Comparison of ENCODE assay signal across 27 cellular contexts in the genomic region with DNA sequence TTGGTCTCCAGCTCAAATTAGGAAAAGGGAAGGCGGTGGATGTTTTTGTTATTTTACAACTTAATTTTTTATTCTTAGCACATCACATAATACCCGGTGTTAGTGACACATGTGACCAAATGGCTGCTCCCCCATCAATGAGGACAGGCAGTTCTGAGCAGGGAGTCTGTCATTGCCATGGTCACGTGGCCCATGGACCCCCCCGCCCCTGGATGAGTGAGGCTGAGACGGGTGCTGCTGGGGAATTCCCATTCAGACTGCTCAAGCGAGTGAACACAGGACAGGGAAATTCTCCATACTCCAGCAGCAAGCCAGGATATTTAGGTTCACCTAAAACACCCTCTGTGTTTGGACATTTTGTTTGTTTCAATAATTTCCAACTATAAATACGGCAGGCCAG. TPM values are rescaled to one million over a fixed set of nuclear protein-coding genes. Genes with fewer than 3 reads are reported as not detected.
DNase-seq lines count a peak whose midpoint lies in the region; ATAC-seq, FAIRE-seq and TF ChIP-seq lines count a peak whose summit lies in the region.
"Had no signal": no experiment of that assay in that cellular context is flagged by ENCODE, and none has a peak within 500 bp of the region (broad histone marks: within the 10 kb centered on the region; RNA-seq: fewer than 3 reads in every experiment).

No MANE protein-coding gene starts in this region.

- no peaks in the 10 kb centered on the region for H3K9me1 ChIP-seq in K562 (ENCODE audit: control insufficient read depth, insufficient read depth, low read length)

- ATAC-seq in K562 (peak; percentile 54; the same call in 2 of the 3 replicates), HG02884 (IDR thresholded peaks at IDR 0.05; ENCODE audit: unreplicated experiment) (no peak)
- ATAC-seq: activated T-cell treated with anti-CD3 and anti-CD28 coated beads, Interleukin-2, amount 50 U/mL, for 4 hours; right cardiac atrium; upper lobe of right lung had no signal

- CTCF ChIA-PET in activated naive CD4-positive, alpha-beta T cell treated with anti-CD3 and anti-CD28 coated beads for 36 hours (lab: Charles Lee) = interaction anchor here (0.6 kb wide), 1 partner anchor 294 kb away, joined by 3 read pairs; no protein-coding TSS in a partner anchor
- CTCF ChIA-PET in K562 (lab: Yijun Ruan, JAX; ENCODE audit: low intra/inter-chr PET ratio) = no interaction called here

- H3K4me1 ChIP-seq in K562 (replicated peaks in 1 of 2; ENCODE audit: control insufficient read depth in 2 of 2, insufficient read depth in 2 of 2, low read length in 2 of 2) (no peaks in the 10 kb centered on the region), thyroid gland (no peaks in the 10 kb centered on the region), ascending aorta (no peaks in the 10 kb centered on the region)
- H3K4me1 ChIP-seq: upper lobe of right lung had no signal

- H3K4me1 Mint-ChIP-seq in activated naive CD4-positive, alpha-beta T cell treated with anti-CD3 and anti-CD28 coated beads for 36 hours (ENCODE audit: low read depth) = peaks cover 10% of the 10 kb centered on the region
- H3K4me1 Mint-ChIP-seq: activated B cell treated with CpG ODN at 0.5 μM for 24 hours; activated naive CD4-positive, alpha-beta T cell treated with anti-CD3 and anti-CD28 coated beads, Interleukin-2, amount 10 ng/mL, durations not matched to agents 7 days and 5 days; memory B cell had no signal

- H3K9me3 ChIP-seq in K562 (replicated peaks; ENCODE audit: control insufficient read depth, insufficient read depth, low read depth, low read length) (no peaks in the 10 kb centered on the region), thyroid gland (no peaks in the 10 kb centered on the region), ascending aorta (no peaks in the 10 kb centered on the region)
- H3K9me3 ChIP-seq: BLaER1 treated with 17β-estradiol and CSF1 and Interleukin-3, amounts not matched to agents 10 nM and 100 nM; ovary; upper lobe of right lung had no signal

- H3K36me3 ChIP-seq in K562 (ENCODE audit: control insufficient read depth, insufficient read depth, low read length) = no peaks in the 10 kb centered on the region
- no peaks in the 10 kb centered on the region for H3K36me3 ChIP-seq in thyroid gland
- H3K36me3 ChIP-seq in ascending aorta = no peaks in the 10 kb centered on the region
- H3K36me3 ChIP-seq: BLaER1 treated with 17β-estradiol and CSF1 and Interleukin-3, amounts not matched to agents 10 nM and 100 nM; ovary; upper lobe of right lung had no signal

- no peak overlapping the region for H3K9ac ChIP-seq in K562 (ENCODE audit: insufficient read depth in 1 of 2, low read depth in 2 of 2, low read length in 2 of 2)
- H3K9ac ChIP-seq: BLaER1 treated with 17β-estradiol and CSF1 and Interleukin-3, amounts not matched to agents 10 nM and 100 nM had no signal

- TF ChIP-seq EP300 in K562 (IDR thresholded peaks at IDR 0.05; ENCODE audit: low read length) = no peak

- H3K4me2 ChIP-seq in K562 (ENCODE audit: insufficient read depth, low read length) = no peak overlapping the region

- H3K27ac Mint-ChIP-seq in activated naive CD4-positive, alpha-beta T cell treated with anti-CD3 and anti-CD28 coated beads for 36 hours = no peak overlapping the region
- H3K27ac Mint-ChIP-seq: activated B cell treated with CpG ODN at 0.5 μM for 24 hours; activated naive CD4-positive, alpha-beta T cell treated with anti-CD3 and anti-CD28 coated beads, Interleukin-2, amount 10 ng/mL, durations not matched to agents 7 days and 5 days; memory B cell; T-helper 2 cell treated with Interferon-gamma antibody and Interleukin-4, amounts not matched to agents 5 μg/mL and 100 μg/mL, for 36 hours had no signal

- peaks cover 27 to 37% of the 10 kb centered on the region in 2 experiments for H3K27me3 ChIP-seq in K562 (ENCODE audit: control insufficient read depth in 2 of 2, insufficient read depth in 2 of 2, low read length in 2 of 2)
- no peaks in the 10 kb centered on the region for H3K27me3 ChIP-seq in thyroid gland
- no peaks in the 10 kb centered on the region for H3K27me3 ChIP-seq in ascending aorta
- H3K27me3 ChIP-seq: BLaER1 treated with 17β-estradiol and CSF1 and Interleukin-3, amounts not matched to agents 10 nM and 100 nM; ovary; upper lobe of right lung had no signal

- H2AFZ ChIP-seq in K562 (ENCODE audit: low read depth, low read length) = no peak overlapping the region

- POLR2A ChIA-PET in K562 (lab: Yijun Ruan, JAX) = no interaction called here

- no peaks in the 10 kb centered on the region for H3K79me2 ChIP-seq in K562 (ENCODE audit: control insufficient read depth, insufficient read depth, low read length)

- no peak for TF ChIP-seq CTCF in K562 (IDR thresholded peaks at IDR 0.05 in 2 of 3, conservative IDR thresholded peaks at IDR 0.05 in 1 of 3; ENCODE audit: insufficient read depth in 2 of 3, low read depth in 1 of 3, low read length in 3 of 3)
- TF ChIP-seq CTCF in thyroid gland (IDR thresholded peaks at IDR 0.05) = no peak
- TF ChIP-seq CTCF in ascending aorta (IDR thresholded peaks at IDR 0.05) = no peak
- no peak for TF ChIP-seq CTCF in GM13977 (IDR thresholded peaks at IDR 0.05; ENCODE audit: extremely low read depth, insufficient read depth, missing control alignments)

- no peak overlapping the region for H3K4me3 ChIP-seq in K562
- H3K4me3 ChIP-seq in thyroid gland (replicated peaks in 1 of 3) = no peak overlapping the region
- no peak overlapping the region for H3K4me3 ChIP-seq in ascending aorta
- H3K4me3 ChIP-seq: BLaER1 treated with 17β-estradiol and CSF1 and Interleukin-3, amounts not matched to agents 10 nM and 100 nM; ovary; upper lobe of right lung had no signal

- 2% methylated on average over 7 of the region's 7 CpGs for WGBS in K562 (ENCODE audit: insufficient coverage, low coverage, missing lambda C conversion rate)
- 37 to 39% methylated on average over 7 of the region's 7 CpGs for WGBS in thyroid gland, 2 donors

- intact Hi-C loops in activated naive CD4-positive, alpha-beta T cell treated with anti-CD3 and anti-CD28 coated beads for 36 hours (cut with micrococcal nuclease) = no loop called here
- intact Hi-C loops in K562 (cut with micrococcal nuclease) (loop anchor here (10.0 kb wide), 1 partner anchor 207 kb away; no protein-coding TSS in a partner anchor), thyroid gland (cut with DNase I) (no loop called here), ascending aorta (cut with DNase I) (no loop called here)

- in situ Hi-C loops in K562 (cut with MboI) (no loop called here), GM13977 (cut with MboI; ENCODE audit: low pct_unique_long_range_greater_than_20kb, low sequenced_read_pairs, unreplicated experiment) (no loop called here)

- TF ChIP-seq RAD21 in K562 (CRISPR knock-in tag; conservative IDR thresholded peaks at IDR 0.05 in 1 of 2, IDR thresholded peaks at IDR 0.05 in 1 of 2) = no peak

- H3K27me3 Mint-ChIP-seq in activated naive CD4-positive, alpha-beta T cell treated with anti-CD3 and anti-CD28 coated beads for 36 hours (ENCODE audit: low read depth) = peaks cover 9% of the 10 kb centered on the region

- TF ChIP-seq POLR2A in K562 (conservative IDR thresholded peaks at IDR 0.05) (no peak), thyroid gland (IDR thresholded peaks at IDR 0.05) (no peak)

- H3K27ac ChIP-seq in K562 (ENCODE audit: extremely low read depth, low read depth, low read length) (no peak overlapping the region), thyroid gland (no peak overlapping the region), ascending aorta (no peak overlapping the region)
- H3K27ac ChIP-seq: BLaER1 treated with 17β-estradiol and CSF1 and Interleukin-3, amounts not matched to agents 10 nM and 100 nM; ovary; upper lobe of right lung had no signal

- no peaks in the 10 kb centered on the region for H3K36me3 Mint-ChIP-seq in activated naive CD4-positive, alpha-beta T cell treated with anti-CD3 and anti-CD28 coated beads for 36 hours (ENCODE audit: low read depth)
- H3K36me3 Mint-ChIP-seq: activated naive CD4-positive, alpha-beta T cell treated with anti-CD3 and anti-CD28 coated beads, Interleukin-2, amount 10 ng/mL, durations not matched to agents 7 days and 5 days; memory B cell had no signal

- no peaks in the 10 kb centered on the region for H3K9me3 Mint-ChIP-seq in activated naive CD4-positive, alpha-beta T cell treated with anti-CD3 and anti-CD28 coated beads for 36 hours
- H3K9me3 Mint-ChIP-seq: activated naive CD4-positive, alpha-beta T cell treated with anti-CD3 and anti-CD28 coated beads, Interleukin-2, amount 10 ng/mL, durations not matched to agents 7 days and 5 days; activated T-cell treated with anti-CD3 and anti-CD28 coated beads, Interleukin-2, amount 50 U/mL, for 4 hours; T-helper 2 cell treated with Interferon-gamma antibody and Interleukin-4, amounts not matched to agents 5 μg/mL and 100 μg/mL, for 36 hours had no signal

- FAIRE-seq in K562 (lab: Jason Lieb, UNC) = no peak
- FAIRE-seq: GM19239, keratinocyte had no signal

- no TSS peak for BruUV-seq in K562 (replicated peaks; lab: Mats Ljungman, UMichigan)

- peak; percentile 13 for DNase-seq in activated naive CD4-positive, alpha-beta T cell treated with anti-CD3 and anti-CD28 coated beads for 36 hours
- no peak for DNase-seq in activated naive CD4-positive, alpha-beta T cell (lab: John Stamatoyannopoulos, UW)
- DNase-seq in K562 (ENCODE audit: extremely low read depth in 1 of 4, low spot score in 3 of 4) (no peak), kidney tubule cell (ENCODE audit: low spot score) (peak; percentile 71), thyroid gland (peak; percentile 33 to 58), ascending aorta (ENCODE audit: low spot score in 2 of 2) (no peak), GM13977 (ENCODE audit: low spot score) (no peak)
- DNase-seq: ACHN; activated B cell treated with CpG ODN at 0.5 μM for 24 hours; activated naive CD4-positive, alpha-beta T cell treated with anti-CD3 and anti-CD28 coated beads, Interleukin-2, amount 10 ng/mL, durations not matched to agents 7 days and 5 days; activated T-cell treated with anti-CD3 and anti-CD28 coated beads, Interleukin-2, amount 50 U/mL, for 4 hours; Calu3; effector CD4-positive, alpha-beta T cell; foreskin fibroblast; Kasumi-1; NCI-H1092; NCI-H2029 treated with DMSO at 0.1 percent for 48 hours; NCI-H446; ovary; right cardiac atrium; upper lobe of right lung had no signal

- H4K20me1 ChIP-seq in K562 (replicated peaks; ENCODE audit: control insufficient read depth, insufficient read depth, low read length) = no peaks in the 10 kb centered on the region
- H4K20me1 ChIP-seq: BLaER1 treated with 17β-estradiol and CSF1 and Interleukin-3, amounts not matched to agents 10 nM and 100 nM had no signal

- no peak overlapping the region for H3K4me3 Mint-ChIP-seq in activated naive CD4-positive, alpha-beta T cell treated with anti-CD3 and anti-CD28 coated beads for 36 hours
- H3K4me3 Mint-ChIP-seq: activated B cell treated with CpG ODN at 0.5 μM for 24 hours; activated naive CD4-positive, alpha-beta T cell treated with anti-CD3 and anti-CD28 coated beads, Interleukin-2, amount 10 ng/mL, durations not matched to agents 7 days and 5 days; activated T-cell treated with anti-CD3 and anti-CD28 coated beads, Interleukin-2, amount 50 U/mL, for 4 hours; memory B cell; T-helper 2 cell treated with Interferon-gamma antibody and Interleukin-4, amounts not matched to agents 5 μg/mL and 100 μg/mL, for 36 hours had no signal

RNA-seq across cellular contexts. Expression of a gene that starts 34.7 kb away (rescaled TPM):
- 10 to 100 TPM in 1 of 2 experiments, 1 to 10 TPM in 1; 7.9 to 10.3 TPM for total RNA-seq in activated naive CD4-positive, alpha-beta T cell treated with anti-CD3 and anti-CD28 coated beads for 36 hours
- total RNA-seq in K562 (2011; cell fraction: chromatin; rRNA removed; ENCODE audit: low replicate concordance) = 36.2 and 46.3 TPM in 2 replicates
- 20.3 and 25.4 TPM in 2 replicates for total RNA-seq in K562 (2011; cell fraction: nucleolus; rRNA removed)
- 36.7 and 64.9 TPM in 2 replicates for total RNA-seq in K562 (2011; cell fraction: nucleoplasm; rRNA removed)
- total RNA-seq in K562 (2014; rRNA removed) (12.1 and 20.9 TPM in 2 replicates), K562 (2014; rRNA removed; fragmentation: Illumina TruSeq; extraction: Trizol) (17.6 and 20.0 TPM in 2 replicates), K562 (2015; rRNA removed; fragmentation: Illumina TruSeq; extraction: Trizol) (21.2 and 22.4 TPM in 2 replicates), K562 (2021) (28.0 and 28.2 TPM in 2 replicates), thyroid gland (10 to 100 TPM in 1 of 4 donors, 1 to 10 TPM in 3; 8.0 to 11.3 (median 8.9) TPM), ascending aorta (5.3 TPM)
- polyA plus RNA-seq in K562 (2011; rRNA removed) (29.9 and 34.9 TPM in 2 replicates), K562 (2014; fragmentation: Illumina TruSeq; extraction: Trizol) (18.1 and 20.4 TPM in 2 replicates), K562 (2014; fragmentation: Nextera tagmentation; extraction: Ambion mirVana) (1 to 10 TPM; 6.1 to 7.0 TPM), K562 (2014; rRNA removed) (10.0 and 20.4 TPM in 2 replicates)
- 22.9 and 25.7 TPM in 2 replicates for polyA plus RNA-seq in K562 (2011; cell fraction: cytosol; rRNA removed)
- 22.4 and 26.3 TPM in 2 replicates for polyA plus RNA-seq in K562 (2011; cell fraction: nucleus; rRNA removed)
- polyA plus RNA-seq in K562 (2012) = 12.9 and 15.5 TPM in 2 replicates
- 46.0 and 51.7 TPM in 2 replicates for polyA minus RNA-seq in K562 (2011; rRNA and poly(A)+ RNA removed)
- polyA minus RNA-seq in K562 (2011; cell fraction: cytosol; rRNA and poly(A)+ RNA removed) = 21.2 and 31.0 TPM in 2 replicates
- polyA minus RNA-seq in K562 (2011; cell fraction: nucleus; rRNA and poly(A)+ RNA removed) = 10.8 and 16.6 TPM in 2 replicates

Comparison
In these comparisons a context has a peak if more than half of its experiments do, and no peak if none do; other contexts are left out.
1. DNase-seq: peak in activated naive CD4-positive, alpha-beta T cell treated with anti-CD3 and anti-CD28 coated beads for 36 hours (single experiment), kidney tubule cell (single experiment) and thyroid gland (2 of 2); none in activated naive CD4-positive, alpha-beta T cell (0 of 4), K562 (0 of 4), ascending aorta (0 of 2) and GM13977 (single experiment).